25 cellular contexts compared by ENCODE assay signal in the genomic region with DNA sequence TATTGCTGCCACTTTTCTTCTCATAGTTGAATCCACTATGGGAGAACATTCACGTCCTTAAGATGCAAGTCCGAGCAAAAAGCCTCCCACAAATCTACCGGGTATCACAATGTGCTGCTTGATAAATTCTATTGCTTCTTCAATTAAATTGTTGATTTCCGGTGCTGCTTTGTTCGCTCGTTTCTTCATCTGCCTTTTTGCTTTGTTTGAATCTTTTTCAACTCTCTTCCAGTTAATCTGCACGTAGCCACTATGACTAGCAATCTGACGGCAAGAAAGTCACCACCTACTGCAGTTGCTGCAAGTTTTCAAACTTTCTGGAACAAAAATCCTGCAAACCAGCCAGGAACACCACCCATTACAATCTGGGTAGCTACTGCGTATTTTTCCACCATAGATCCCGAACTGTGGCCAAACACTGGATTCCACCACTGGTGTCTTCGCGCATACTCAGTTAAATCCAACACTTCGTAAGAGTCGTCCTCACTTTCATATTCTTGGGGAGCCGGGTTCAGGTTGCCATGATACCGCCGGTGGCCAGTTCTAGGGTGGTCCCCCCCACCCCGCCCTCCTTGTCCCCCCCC. TPM values are rescaled to one million over a fixed set of nuclear protein-coding genes. Genes with fewer than 3 reads are reported as not detected.
DNase-seq lines count a peak whose midpoint lies in the region; ATAC-seq and TF ChIP-seq lines count a peak whose summit lies in the region.
"Had no signal": no experiment of that assay in that cellular context is flagged by ENCODE, and none has a peak within 500 bp of the region (broad histone marks: within the 10 kb centered on the region; RNA-seq: fewer than 3 reads in every experiment).

No MANE protein-coding gene starts in this region.

- no peaks in the 10 kb centered on the region for H3K9me3 ChIP-seq in muscle layer of duodenum (ENCODE audit: control insufficient read depth in 1 of 2, low read length in 2 of 2)
- no peaks in the 10 kb centered on the region for H3K9me3 ChIP-seq in thoracic aorta
- H3K9me3 ChIP-seq: HAP-1, Peyer's patch, uterus had no signal

- peaks cover 54% of the 10 kb centered on the region for H3K4me1 Mint-ChIP-seq in HFFc6 (ENCODE audit: low read depth)
- H3K4me1 Mint-ChIP-seq in glutamatergic neuron (ENCODE audit: low read depth, unreplicated experiment) = peaks cover 30% of the 10 kb centered on the region
- H3K4me1 Mint-ChIP-seq: activated T-helper 17 cell treated with anti-CD3 and anti-CD28 coated beads, Interleukin-2, amount 50 U/mL, for 72 hours had no signal

- ATAC-seq in thoracic aorta (ENCODE audit: insufficient number of reproducible peaks, low FRiP score, low read depth) (no peak), GM19351 (IDR thresholded peaks at IDR 0.05; ENCODE audit: unreplicated experiment) (no peak)
- ATAC-seq: activated T-helper 17 cell treated with anti-CD3 and anti-CD28 coated beads, Interleukin-2, amount 50 U/mL, for 72 hours; left lobe of liver; natural killer cell; T-cell had no signal

- H3K27me3 ChIP-seq in muscle layer of duodenum (ENCODE audit: low read depth, low read length) (no peaks in the 10 kb centered on the region), thoracic aorta (replicated peaks; ENCODE audit: insufficient read depth) (no peaks in the 10 kb centered on the region)
- H3K27me3 ChIP-seq: BLaER1 treated with 17β-estradiol and CSF1 and Interleukin-3, amounts not matched to agents 10 nM and 100 nM; brain microvascular endothelial cell; Peyer's patch; uterus had no signal

- DNase-seq in HFFc6 (no peak), glutamatergic neuron (no peak), thoracic aorta (ENCODE audit: low spot score) (no peak), NCI-H510A treated with DMSO at 0.1 percent for 48 hours (lab: John Stamatoyannopoulos, UW) (no peak)
- no peak for DNase-seq in stimulated activated CD4-positive, alpha-beta T cell treated with anti-CD3 and anti-CD28 coated beads, Interleukin-2, amount 100 ng/mL, for 48 hours
- DNase-seq: activated CD4-positive, alpha-beta T cell treated with anti-CD3 and anti-CD28 coated beads for 48 hours; activated naive CD4-positive, alpha-beta T cell treated with anti-CD3 and anti-CD28 coated beads, Interleukin-2, amount 50 U/mL, for 16 hours; amniotic stem cell; brain microvascular endothelial cell; DMS153; natural killer cell; NCI-H1417 treated with DMSO at 0.1 percent for 48 hours; NCI-H226; Peyer's patch; small intestine; stimulated activated naive CD4-positive, alpha-beta T cell treated with Interleukin-2 at 50 U/mL for 16 hours; T-cell; uterus had no signal

- H3K4me3 ChIP-seq in muscle layer of duodenum (ENCODE audit: low read depth in 1 of 2, low read length in 2 of 2) (no peak overlapping the region), thoracic aorta (peak overlapping the region; percentile 15)
- H3K4me3 ChIP-seq: BLaER1 treated with 17β-estradiol and CSF1 and Interleukin-3, amounts not matched to agents 10 nM and 100 nM; HAP-1; Peyer's patch; uterus had no signal

- H3K4me3 Mint-ChIP-seq in HFFc6 (no peak overlapping the region), glutamatergic neuron (ENCODE audit: unreplicated experiment) (no peak overlapping the region)
- H3K4me3 Mint-ChIP-seq: activated T-helper 17 cell treated with anti-CD3 and anti-CD28 coated beads, Interleukin-2, amount 50 U/mL, for 72 hours; natural killer cell; T-cell had no signal

- H3K27ac Mint-ChIP-seq in HFFc6 (peak overlapping the region; percentile 68), glutamatergic neuron (ENCODE audit: unreplicated experiment) (peak overlapping the region; percentile 34)
- H3K27ac Mint-ChIP-seq: activated T-helper 17 cell treated with anti-CD3 and anti-CD28 coated beads, Interleukin-2, amount 50 U/mL, for 72 hours; natural killer cell; T-cell had no signal

- H3K27ac ChIP-seq in muscle layer of duodenum (ENCODE audit: low read length) (peak overlapping the region; percentile 8), thoracic aorta (peak overlapping the region; percentile 82 to 98)
- H3K27ac ChIP-seq: brain microvascular endothelial cell, KMS-11, uterus had no signal

- H3K27me3 Mint-ChIP-seq in HFFc6 (ENCODE audit: insufficient read depth) = peaks cover 2% of the 10 kb centered on the region; the same call in 1 of the 2 replicates
- H3K27me3 Mint-ChIP-seq in glutamatergic neuron (ENCODE audit: unreplicated experiment) = peaks cover 3% of the 10 kb centered on the region
- H3K27me3 Mint-ChIP-seq: activated T-helper 17 cell treated with anti-CD3 and anti-CD28 coated beads, Interleukin-2, amount 50 U/mL, for 72 hours; T-cell had no signal

- H3K36me3 Mint-ChIP-seq in HFFc6 (ENCODE audit: low read depth) = peaks cover 23% of the 10 kb centered on the region
- H3K36me3 Mint-ChIP-seq in glutamatergic neuron (ENCODE audit: unreplicated experiment) = no peaks in the 10 kb centered on the region
- H3K36me3 Mint-ChIP-seq: natural killer cell, T-cell had no signal

- TF ChIP-seq CTCF in HFFc6 (IDR thresholded peaks at IDR 0.05) = no peak
- no peak for TF ChIP-seq CTCF in glutamatergic neuron (IDR thresholded peaks at IDR 0.05; ENCODE audit: partially characterized antibody, unreplicated experiment)
- no peak for TF ChIP-seq CTCF in thoracic aorta (IDR thresholded peaks at IDR 0.05)

- H3K36me3 ChIP-seq in muscle layer of duodenum (ENCODE audit: control insufficient read depth in 1 of 2, insufficient read depth in 2 of 2, low read length in 2 of 2) = peaks cover 0 to 4% of the 10 kb centered on the region in 2 donors
- no peaks in the 10 kb centered on the region for H3K36me3 ChIP-seq in thoracic aorta
- H3K36me3 ChIP-seq: BLaER1 treated with 17β-estradiol and CSF1 and Interleukin-3, amounts not matched to agents 10 nM and 100 nM; brain microvascular endothelial cell; HAP-1; Peyer's patch; uterus had no signal

- H3K9me3 Mint-ChIP-seq in HFFc6 (no peaks in the 10 kb centered on the region), glutamatergic neuron (ENCODE audit: unreplicated experiment) (peaks cover 2% of the 10 kb centered on the region)
- H3K9me3 Mint-ChIP-seq: activated T-helper 17 cell treated with anti-CD3 and anti-CD28 coated beads, Interleukin-2, amount 50 U/mL, for 72 hours; natural killer cell; T-cell had no signal

- H3K4me1 ChIP-seq in muscle layer of duodenum (ENCODE audit: control insufficient read depth in 1 of 2, insufficient read depth in 2 of 2, low read length in 2 of 2) = peaks cover 5 to 28% of the 10 kb centered on the region in 2 donors
- peaks cover 27 to 67% of the 10 kb centered on the region in 2 donors for H3K4me1 ChIP-seq in thoracic aorta (ENCODE audit: control insufficient read depth in 1 of 2, low read depth in 2 of 2)
- H3K4me1 ChIP-seq: HAP-1, Peyer's patch, uterus had no signal

RNA-seq across cellular contexts. Expression of a gene that starts 59.1 kb away (rescaled TPM):
- total RNA-seq in HFFc6 (2021; fragmentation: NEBNext Ultra II Directional; extraction: Animal tissue kit (Norgen Biotek cat#: 25700)) = 100 to 1,000 TPM; 126 to 201 (median 138) TPM
- total RNA-seq in glutamatergic neuron (ENCODE audit: unreplicated experiment) = 24.2 TPM
- total RNA-seq in thoracic aorta = 100 to 1,000 TPM in 1 of 2 donors, 10 to 100 TPM in 1; 48.3 to 126 TPM
